Comparison of ENCODE assay signal across 8 cellular contexts in genomic region chr10:102432162-102432950, GRCh38. TPM values are rescaled to one million over a fixed set of nuclear protein-coding genes. Genes with fewer than 3 reads are reported as not detected.
DNase-seq lines count a peak whose midpoint lies in the region; ATAC-seq and TF ChIP-seq lines count a peak whose summit lies in the region.

CUEDC2 (minus strand) TSS chr10:102432574; CDS start chr10:102425188, 7,386 bp downstream.

- H3K4me3 ChIP-seq in PC-3 (ENCODE audit: low read length): peak within 1 kb of the TSS; percentile 85
- peak within 1 kb of the TSS; percentile 95 for H3K4me3 ChIP-seq in epithelial cell of esophagus (ENCODE audit: low read length)

- no peaks in the 10 kb centered on the region for H4K20me1 ChIP-seq in PC-3 (ENCODE audit: low read length)

- intact Hi-C loops in PC-3 (cut with micrococcal nuclease): loop anchor here (1.0 kb wide), 1 partner anchor 17 kb away; no protein-coding TSS in a partner anchor

- H3K9me2 ChIP-seq in PC-3 (replicated peaks; ENCODE audit: low read length): no peaks in the 10 kb centered on the region

- H3K4me1 ChIP-seq in PC-3 (ENCODE audit: insufficient read depth, low read length): peaks cover 5% of the 10 kb centered on the region; the same call in 1 of the 2 replicates

- peak; percentile 93 for DNase-seq in DMS153 (lab: John Stamatoyannopoulos, UW)
- peak; percentile 95 for DNase-seq in PC-3
- peak; percentile 96 for DNase-seq in activated T-cell treated with anti-CD3 and anti-CD28 coated beads for 48 hours (ENCODE audit: low read depth)
- DNase-seq in epithelial cell of esophagus (ENCODE audit: low read depth): peak; percentile 96
- peak; percentile 96 for DNase-seq in mucosa of gallbladder (ENCODE audit: low spot score)
- peak; percentile 100 for DNase-seq in stimulated activated CD8-positive, alpha-beta memory T cell treated with anti-CD3 and anti-CD28 coated beads, Interleukin-4, amount 100 ng/mL, for 48 hours

- POLR2A ChIA-PET in PC-3 (lab: Charles Lee; ENCODE audit: unreplicated experiment): interaction anchor here (0.5 to 1.4 kb wide), 6 partner anchors 16 to 1897 kb away, joined by 3 to 16 read pairs (median 6); partner anchors contain the start of gene HIF1AN

- H3K79me2 ChIP-seq in PC-3 (ENCODE audit: low read length): peaks cover 11% of the 10 kb centered on the region; the same call in 1 of the 2 replicates

- H3K9ac ChIP-seq in PC-3 (ENCODE audit: low read length): peak within 1 kb of the TSS; percentile 83

- peak within 1 kb of the TSS; percentile 90 for H3K4me2 ChIP-seq in PC-3 (ENCODE audit: low read length)

- TF ChIP-seq EP300 in Ishikawa (IDR thresholded peaks at IDR 0.05; ENCODE audit: borderline replicate concordance): no peak

- H3K27me3 ChIP-seq in PC-3 (ENCODE audit: low read length): no peaks in the 10 kb centered on the region

- peak; percentile 20; the same call in 1 of the 2 replicates for TF ChIP-seq RAD21 in Ishikawa (IDR thresholded peaks at IDR 0.05; ENCODE audit: low read depth)

- H3F3A ChIP-seq in PC-3 (ENCODE audit: low read length, unreplicated experiment): no peaks in the 10 kb centered on the region

- ATAC-seq in GM21576 (IDR thresholded peaks at IDR 0.05; ENCODE audit: unreplicated experiment) (peak; percentile 91), PC-3 (peak; percentile 93)

- TF ChIP-seq CTCF in PC-3 (conservative IDR thresholded peaks at IDR 0.05; ENCODE audit: low read depth, low read length) (no peak), epithelial cell of esophagus (IDR thresholded peaks at IDR 0.05; ENCODE audit: insufficient read depth, low read depth, low read length, missing control alignments) (no peak)

- no peak within 1 kb of the TSS for H3K27ac ChIP-seq in PC-3 (ENCODE audit: low read length)

- CTCF ChIA-PET in PC-3 (lab: Charles Lee): interaction anchor here (0.6 to 1.0 kb wide), 3 partner anchors 13 to 72 kb away, joined by 3 to 6 read pairs (median 4); partner anchors contain the start of gene ACTR1A

- peak within 1 kb of the TSS; percentile 88 for H2AFZ ChIP-seq in PC-3 (ENCODE audit: low read length)

- H3K9me3 ChIP-seq in PC-3 (ENCODE audit: low read length): no peaks in the 10 kb centered on the region

- no peaks in the 10 kb centered on the region for H3K36me3 ChIP-seq in PC-3 (ENCODE audit: low read depth, low read length)

- BruUV-seq in PC-3 (replicated peaks; lab: Mats Ljungman, UMichigan): TSS peak; percentile 69

TF ChIP-seq in Ishikawa, 13 proteins besides CTCF, POLR2A, EP300 and RAD21:
- TF ChIP-seq USF1 (IDR thresholded peaks at IDR 0.05) (peak; percentile 39; the same call in 1 of the 2 replicates), NFIC (IDR thresholded peaks at IDR 0.05) (0 out of 2 replicates have a peak, but pooled peaks have one; percentile 23), TEAD4 (IDR thresholded peaks at IDR 0.05) (peak; percentile 32; the same call in 1 of the 2 replicates), EGR1 (IDR thresholded peaks at IDR 0.05) (peak; percentile 76), MAX (IDR thresholded peaks at IDR 0.05) (peak; percentile 82), CEBPB (IDR thresholded peaks at IDR 0.05) (no peak), TAF1 (IDR thresholded peaks at IDR 0.05; ENCODE audit: low read depth) (peak; percentile 94), ZBTB7A (IDR thresholded peaks at IDR 0.05; ENCODE audit: low read depth) (peak; percentile 94; the same call in 1 of the 2 replicates), REST (IDR thresholded peaks at IDR 0.05; ENCODE audit: low read depth) (no peak), CREB1 (IDR thresholded peaks at IDR 0.05; ENCODE audit: low read depth) (peak; percentile 63; the same call in 1 of the 2 replicates), YY1 (IDR thresholded peaks at IDR 0.05; ENCODE audit: low read depth) (peak; percentile 100), FOXM1 (IDR thresholded peaks at IDR 0.05; ENCODE audit: borderline replicate concordance, low read depth) (no peak), TCF12 (IDR thresholded peaks at IDR 0.05; ENCODE audit: low read depth) (peak; percentile 65; the same call in 1 of the 2 replicates)

RNA-seq across cellular contexts. Expression of gene CUEDC2, which starts in this region (rescaled TPM):
- total RNA-seq in PC-3 (2014; rRNA removed): 50.6 and 51.4 TPM in 2 replicates
- 63.2 TPM for total RNA-seq in mucosa of gallbladder
